23 cellular contexts compared by ENCODE assay signal in genomic region chr13:100537486-100537885, GRCh38.
"Had no signal": no experiment of that assay in that cellular context is flagged by ENCODE, and none has a peak within 500 bp of the region (broad histone marks: within the 10 kb centered on the region; RNA-seq: fewer than 3 reads in every experiment).

No MANE protein-coding gene starts in this region.

- H3K9me3 Mint-ChIP-seq: dendritic cell treated with granulocyte-macrophage colony-stimulating factor and Interleukin-4, amounts not matched to agents 40 ng/mL and 50 ng/mL, for 4 days; natural killer cell treated with Interleukin-12 subunit alpha and Interleukin-12 subunit beta and Interleukin-15 and Interleukin-18, amount 100 ng/mL, for 72 hours had no signal

- H3K9me3 ChIP-seq: body of pancreas, thoracic aorta, upper lobe of left lung had no signal

- H3K4me1 ChIP-seq: gastroesophageal sphincter, upper lobe of left lung had no signal

- H3K27me3 ChIP-seq: body of pancreas, cardiac muscle cell, gastroesophageal sphincter, upper lobe of left lung had no signal

- H3K27ac ChIP-seq: body of pancreas, cardiac muscle cell, gastroesophageal sphincter, SK-N-MC, thoracic aorta, upper lobe of left lung had no signal

- H3K36me3 ChIP-seq: cardiac muscle cell, thoracic aorta had no signal

- ATAC-seq: body of pancreas, esophagus mucosa, gastroesophageal sphincter, left ventricle myocardium superior, sciatic nerve had no signal

- H3K27ac Mint-ChIP-seq: dendritic cell treated with granulocyte-macrophage colony-stimulating factor and Interleukin-4, amounts not matched to agents 40 ng/mL and 50 ng/mL, for 4 days; mesothelial cell of epicardium; natural killer cell treated with Interleukin-12 subunit alpha and Interleukin-12 subunit beta and Interleukin-15 and Interleukin-18, amount 100 ng/mL, for 72 hours had no signal

- DNase-seq: activated effector memory CD4-positive, alpha-beta T cell treated with anti-CD3 and anti-CD28 coated beads, Interleukin-2, amount 50 U/mL, for 16 hours; activated naive CD4-positive, alpha-beta T cell treated with anti-CD3 and anti-CD28 coated beads, Interleukin-2, amount 50 U/mL, for 16 hours; anterior cingulate cortex; body of pancreas; effector CD8-positive, alpha-beta T cell; hypothalamus; left ventricle myocardium superior; mammary epithelial cell; occipital lobe; small intestine; stimulated activated CD4-positive, alpha-beta T cell treated with anti-CD3 and anti-CD28 coated beads, Interleukin-2, amount 100 ng/mL, for 24 hours; stimulated activated naive CD4-positive, alpha-beta T cell; SW 1271; upper lobe of left lung had no signal

- H3K4me3 ChIP-seq: body of pancreas, cardiac muscle cell, gastroesophageal sphincter, SK-N-MC, thoracic aorta, upper lobe of left lung had no signal

- H3K36me3 Mint-ChIP-seq: natural killer cell treated with Interleukin-12 subunit alpha and Interleukin-12 subunit beta and Interleukin-15 and Interleukin-18, amount 100 ng/mL, for 72 hours had no signal

- H3K27me3 Mint-ChIP-seq: natural killer cell treated with Interleukin-12 subunit alpha and Interleukin-12 subunit beta and Interleukin-15 and Interleukin-18, amount 100 ng/mL, for 72 hours had no signal

- H3K4me3 Mint-ChIP-seq: dendritic cell treated with granulocyte-macrophage colony-stimulating factor and Interleukin-4, amounts not matched to agents 40 ng/mL and 50 ng/mL, for 4 days; mesothelial cell of epicardium; natural killer cell treated with Interleukin-12 subunit alpha and Interleukin-12 subunit beta and Interleukin-15 and Interleukin-18, amount 100 ng/mL, for 72 hours had no signal
